ENCODE assay signal across 1 cellular context in genomic region chr6:45074423-45074822, GRCh38.
TF ChIP-seq lines count a peak whose summit lies in the region.

No MANE protein-coding gene starts in this region.

TF ChIP-seq in IMR-90, 13 proteins besides CTCF, POLR2A, EP300 and RAD21 (continued from another document):
- TF ChIP-seq USF2 (IDR thresholded peaks at IDR 0.05; ENCODE audit: low read depth, low read length) = no peak
- TF ChIP-seq MXI1 (IDR thresholded peaks at IDR 0.05; ENCODE audit: borderline replicate concordance, low read depth, low read length) = no peak
- no peak for TF ChIP-seq NFE2L2 (IDR thresholded peaks at IDR 0.05; ENCODE audit: low read depth, low read length)
